ENCODE assay signal across 8 cellular contexts in genomic region chr18:44887227-44887631, GRCh38.
DNase-seq lines count a peak whose midpoint lies in the region; ATAC-seq and TF ChIP-seq lines count a peak whose summit lies in the region.

No MANE protein-coding gene starts in this region.

- no peaks in the 10 kb centered on the region for H3K27me3 Mint-ChIP-seq in T-helper 1 cell treated with Interleukin-12 subunit alpha and Interleukin-12 subunit beta and Interleukin-4 antibody, amounts not matched to agents 30 μg/mL and 1 μg/mL, for 36 hours (ENCODE audit: low read depth)
- no peaks in the 10 kb centered on the region for H3K27me3 Mint-ChIP-seq in glutamatergic neuron (ENCODE audit: unreplicated experiment)

- H3K4me1 Mint-ChIP-seq in T-helper 1 cell treated with Interleukin-12 subunit alpha and Interleukin-12 subunit beta and Interleukin-4 antibody, amounts not matched to agents 30 μg/mL and 1 μg/mL, for 36 hours (ENCODE audit: low read depth): peaks cover 19% of the 10 kb centered on the region
- peaks cover 13% of the 10 kb centered on the region for H3K4me1 Mint-ChIP-seq in glutamatergic neuron (ENCODE audit: low read depth, unreplicated experiment)

- no peak overlapping the region for H3K4me3 Mint-ChIP-seq in T-helper 1 cell treated with Interleukin-12 subunit alpha and Interleukin-12 subunit beta and Interleukin-4 antibody, amounts not matched to agents 30 μg/mL and 1 μg/mL, for 36 hours
- no peak overlapping the region for H3K4me3 Mint-ChIP-seq in glutamatergic neuron (ENCODE audit: unreplicated experiment)

- ATAC-seq in HG02943 (IDR thresholded peaks at IDR 0.05; ENCODE audit: low read depth, unreplicated experiment): peak; percentile 66

- H3K9me3 Mint-ChIP-seq in T-helper 1 cell treated with Interleukin-12 subunit alpha and Interleukin-12 subunit beta and Interleukin-4 antibody, amounts not matched to agents 30 μg/mL and 1 μg/mL, for 36 hours: peaks cover 19% of the 10 kb centered on the region
- H3K9me3 Mint-ChIP-seq in glutamatergic neuron (ENCODE audit: unreplicated experiment): peaks cover 2% of the 10 kb centered on the region

- peak; percentile 13 for DNase-seq in activated gamma-delta T cell treated with anti-CD3 and anti-CD28 coated beads, Interleukin-2, amount 50 U/mL, for 16 hours (ENCODE audit: low read depth)
- DNase-seq in activated gamma-delta T cell (lab: John Stamatoyannopoulos, UW) (no peak), glutamatergic neuron (no peak), cerebellum (ENCODE audit: low spot score) (no peak), dedifferentiated amniotic fluid mesenchymal stem cell (ENCODE audit: extremely low spot score) (no peak)
- peak; percentile 21 to 23 for DNase-seq in stimulated activated CD8-positive, alpha-beta memory T cell treated with anti-CD3 and anti-CD28 coated beads, Interleukin-2, amount 100 ng/mL, for 48 hours (ENCODE audit: low read depth in 2 of 2)

- no peak for TF ChIP-seq CTCF in glutamatergic neuron (IDR thresholded peaks at IDR 0.05; ENCODE audit: partially characterized antibody, unreplicated experiment)

- peak overlapping the region; percentile 82 for H3K27ac Mint-ChIP-seq in T-helper 1 cell treated with Interleukin-12 subunit alpha and Interleukin-12 subunit beta and Interleukin-4 antibody, amounts not matched to agents 30 μg/mL and 1 μg/mL, for 36 hours
- H3K27ac Mint-ChIP-seq in glutamatergic neuron (ENCODE audit: unreplicated experiment): peak overlapping the region; percentile 45

- peaks cover 17% of the 10 kb centered on the region for H3K36me3 Mint-ChIP-seq in T-helper 1 cell treated with Interleukin-12 subunit alpha and Interleukin-12 subunit beta and Interleukin-4 antibody, amounts not matched to agents 30 μg/mL and 1 μg/mL, for 36 hours (ENCODE audit: low read depth)
- peaks cover 17% of the 10 kb centered on the region for H3K36me3 Mint-ChIP-seq in glutamatergic neuron (ENCODE audit: unreplicated experiment)

Comparison
In these comparisons a context has a peak if more than half of its experiments do, and no peak if none do; other contexts are left out.
1. DNase-seq: peak in activated gamma-delta T cell treated with anti-CD3 and anti-CD28 coated beads, Interleukin-2, amount 50 U/mL, for 16 hours (single experiment) and stimulated activated CD8-positive, alpha-beta memory T cell treated with anti-CD3 and anti-CD28 coated beads, Interleukin-2, amount 100 ng/mL, for 48 hours (2 of 2); none in activated gamma-delta T cell (single experiment), glutamatergic neuron (single experiment), cerebellum (single experiment) and dedifferentiated amniotic fluid mesenchymal stem cell (single experiment).